ENCODE assay signal across 9 cellular contexts in the genomic region with DNA sequence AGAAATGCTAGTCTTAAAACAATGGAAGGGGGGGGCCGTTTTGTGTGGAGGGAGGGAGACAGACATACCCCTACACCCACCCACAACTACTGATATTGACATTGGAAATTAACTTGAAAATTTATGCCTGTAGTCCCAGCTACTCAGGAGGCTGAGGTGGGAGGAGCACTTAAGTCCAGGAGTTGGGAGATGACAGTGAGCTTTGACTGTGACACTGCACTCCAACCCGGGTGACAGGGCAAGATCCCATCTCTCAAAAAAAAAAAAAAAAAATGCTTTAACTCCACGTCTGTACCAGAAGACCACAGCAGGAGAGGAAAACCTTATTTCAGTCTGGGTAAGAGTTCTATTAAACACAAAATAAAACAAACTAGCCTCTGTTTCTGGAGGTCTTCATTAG. TPM values are rescaled to one million over a fixed set of nuclear protein-coding genes. Genes with fewer than 3 reads are reported as not detected.
A peak's percentile ranks its signal among the peaks of the same experiment; 100 is the strongest.
DNase-seq lines count a peak whose midpoint lies in the region; ATAC-seq, FAIRE-seq and TF ChIP-seq lines count a peak whose summit lies in the region.
"Had no signal": no experiment of that assay in that cellular context is flagged by ENCODE, and none has a peak within 500 bp of the region (broad histone marks: within the 10 kb centered on the region; RNA-seq: fewer than 3 reads in every experiment).

No MANE protein-coding gene starts in this region.

- CTCF ChIA-PET in activated CD4-positive, alpha-beta memory T cell treated with anti-CD3 and anti-CD28 coated beads, Interleukin-2, amount 10 ng/mL, durations not matched to agents 7 days and 5 days (lab: Charles Lee): interaction anchor here (0.6 to 1.1 kb wide), 2 partner anchors 12 to 80 kb away, joined by 4 read pairs; partner anchors contain the start of gene TRIB3

- peak overlapping the region; percentile 24 for H3K9ac ChIP-seq in keratinocyte (ENCODE audit: control insufficient read depth, extremely low read depth, insufficient read depth, low read length)

- no peaks in the 10 kb centered on the region for H3K27me3 Mint-ChIP-seq in stimulated activated naive CD8-positive, alpha-beta T cell treated with anti-CD3 and anti-CD28 coated beads, Interleukin-15, Interleukin-2, amounts not matched to agents 100 ng/mL and 50 ng/mL, for 24 hours
- H3K27me3 Mint-ChIP-seq in activated CD4-positive, alpha-beta memory T cell treated with anti-CD3 and anti-CD28 coated beads, Interleukin-2, amount 10 ng/mL, durations not matched to agents 7 days and 5 days: peaks cover 1% of the 10 kb centered on the region

- POLR2A ChIA-PET in activated CD4-positive, alpha-beta memory T cell treated with anti-CD3 and anti-CD28 coated beads, Interleukin-2, amount 10 ng/mL, durations not matched to agents 7 days and 5 days (lab: Charles Lee): interaction anchor here (0.6 to 4.1 kb wide), 3 partner anchors 23 to 98 kb away, joined by 3 to 38 read pairs (median 5); no protein-coding TSS in a partner anchor

- H3K27me3 ChIP-seq in keratinocyte (ENCODE audit: control insufficient read depth, extremely low read depth, insufficient read depth, low read length): no peaks in the 10 kb centered on the region
- H3K27me3 ChIP-seq: body of pancreas had no signal

- H2AFZ ChIP-seq in keratinocyte (ENCODE audit: control insufficient read depth, low read length): no peak overlapping the region

- no peak for FAIRE-seq in keratinocyte (lab: Jason Lieb, UNC)

- H3K4me3 Mint-ChIP-seq in stimulated activated naive CD8-positive, alpha-beta T cell treated with anti-CD3 and anti-CD28 coated beads, Interleukin-15, Interleukin-2, amounts not matched to agents 100 ng/mL and 50 ng/mL, for 24 hours: peak overlapping the region; percentile 98
- H3K4me3 Mint-ChIP-seq in activated CD4-positive, alpha-beta memory T cell treated with anti-CD3 and anti-CD28 coated beads, Interleukin-2, amount 10 ng/mL, durations not matched to agents 7 days and 5 days: peak overlapping the region; percentile 59

- H3K9me1 ChIP-seq in keratinocyte (ENCODE audit: control insufficient read depth, extremely low read depth, insufficient read depth, low read length): peaks cover 2% of the 10 kb centered on the region

- H3K9me3 Mint-ChIP-seq in stimulated activated naive CD8-positive, alpha-beta T cell treated with anti-CD3 and anti-CD28 coated beads, Interleukin-15, Interleukin-2, amounts not matched to agents 100 ng/mL and 50 ng/mL, for 24 hours: no peaks in the 10 kb centered on the region
- no peaks in the 10 kb centered on the region for H3K9me3 Mint-ChIP-seq in activated CD4-positive, alpha-beta memory T cell treated with anti-CD3 and anti-CD28 coated beads, Interleukin-2, amount 10 ng/mL, durations not matched to agents 7 days and 5 days

- peaks cover 3% of the 10 kb centered on the region for H4K20me1 ChIP-seq in keratinocyte (ENCODE audit: control insufficient read depth, extremely low read depth, insufficient read depth, low read length)

- no peaks in the 10 kb centered on the region for H3K36me3 ChIP-seq in keratinocyte (ENCODE audit: control insufficient read depth in 2 of 2, extremely low read depth in 1 of 2, insufficient read depth in 2 of 2, low read length in 2 of 2)

- H3K79me2 ChIP-seq in keratinocyte (ENCODE audit: control insufficient read depth, insufficient read depth, low read length): peaks cover 61% of the 10 kb centered on the region

- peaks cover 3% of the 10 kb centered on the region for H3K36me3 Mint-ChIP-seq in stimulated activated naive CD8-positive, alpha-beta T cell treated with anti-CD3 and anti-CD28 coated beads, Interleukin-15, Interleukin-2, amounts not matched to agents 100 ng/mL and 50 ng/mL, for 24 hours (ENCODE audit: low read depth)
- H3K36me3 Mint-ChIP-seq in activated CD4-positive, alpha-beta memory T cell treated with anti-CD3 and anti-CD28 coated beads, Interleukin-2, amount 10 ng/mL, durations not matched to agents 7 days and 5 days (ENCODE audit: low read depth): peaks cover 24% of the 10 kb centered on the region

- no peak for ATAC-seq in stimulated activated naive CD8-positive, alpha-beta T cell treated with anti-CD3 and anti-CD28 coated beads, Interleukin-15, Interleukin-2, amounts not matched to agents 100 U/mL and 50 U/mL, for 24 hours
- no peak for ATAC-seq in GM21390 (IDR thresholded peaks at IDR 0.05; ENCODE audit: unreplicated experiment)
- ATAC-seq: body of pancreas had no signal

- H3K9me3 ChIP-seq in keratinocyte (ENCODE audit: control insufficient read depth, low read depth, low read length): no peaks in the 10 kb centered on the region
- H3K9me3 ChIP-seq: body of pancreas had no signal

- dilution Hi-C loops in keratinocyte (cut with MboI; ENCODE audit: extremely low pct_ligation_motif_present, low sequenced_read_pairs): no loop called here

- no peak for TF ChIP-seq CTCF in keratinocyte (optimal IDR thresholded peaks at IDR 0.05 in 1 of 3, IDR thresholded peaks at IDR 0.05 in 1 of 3, conservative IDR thresholded peaks at IDR 0.05 in 1 of 3; ENCODE audit: extremely low read depth in 1 of 3, insufficient read depth in 2 of 3, low read length in 3 of 3)
- TF ChIP-seq CTCF in coronary artery (IDR thresholded peaks at IDR 0.05): no peak

- peak overlapping the region; percentile 81 for H3K4me2 ChIP-seq in keratinocyte (ENCODE audit: control insufficient read depth, extremely low read depth, insufficient read depth, low read depth, low read length)

- H3K4me1 Mint-ChIP-seq in stimulated activated naive CD8-positive, alpha-beta T cell treated with anti-CD3 and anti-CD28 coated beads, Interleukin-15, Interleukin-2, amounts not matched to agents 100 ng/mL and 50 ng/mL, for 24 hours (ENCODE audit: low read depth): peaks cover 53% of the 10 kb centered on the region
- peaks cover 43% of the 10 kb centered on the region for H3K4me1 Mint-ChIP-seq in activated CD4-positive, alpha-beta memory T cell treated with anti-CD3 and anti-CD28 coated beads, Interleukin-2, amount 10 ng/mL, durations not matched to agents 7 days and 5 days

- peak overlapping the region; percentile 9 for H3K27ac Mint-ChIP-seq in stimulated activated naive CD8-positive, alpha-beta T cell treated with anti-CD3 and anti-CD28 coated beads, Interleukin-15, Interleukin-2, amounts not matched to agents 100 ng/mL and 50 ng/mL, for 24 hours
- no peak overlapping the region for H3K27ac Mint-ChIP-seq in activated CD4-positive, alpha-beta memory T cell treated with anti-CD3 and anti-CD28 coated beads, Interleukin-2, amount 10 ng/mL, durations not matched to agents 7 days and 5 days

- peaks cover 21% of the 10 kb centered on the region for H3K4me1 ChIP-seq in keratinocyte (ENCODE audit: control insufficient read depth, extremely low read depth, insufficient read depth, low read length)

- no peak for DNase-seq in stimulated activated naive CD8-positive, alpha-beta T cell treated with anti-CD3 and anti-CD28 coated beads, Interleukin-15, Interleukin-2, amounts not matched to agents 100 U/mL and 50 U/mL, for 24 hours
- DNase-seq in activated CD4-positive, alpha-beta memory T cell treated with anti-CD3 and anti-CD28 coated beads, Interleukin-2, amount 10 ng/mL, durations not matched to agents 7 days and 5 days: no peak
- DNase-seq in keratinocyte (ENCODE audit: low read depth, low spot score) (no peak), coronary artery (ENCODE audit: low spot score) (no peak), midbrain (lab: John Stamatoyannopoulos, UW) (no peak), NCI-H2107 treated with DMSO at 0.1 percent for 48 hours (lab: John Stamatoyannopoulos, UW; ENCODE audit: unreplicated experiment) (no peak)

- H3K4me3 ChIP-seq in keratinocyte (ENCODE audit: control insufficient read depth in 2 of 3, extremely low read depth in 1 of 3, insufficient read depth in 2 of 3, low read depth in 1 of 3, low read length in 3 of 3): peak overlapping the region in 1 of 3 experiments; percentile 79
- H3K4me3 ChIP-seq in coronary artery: no peak overlapping the region
- H3K4me3 ChIP-seq: body of pancreas had no signal

- H3K27ac ChIP-seq in keratinocyte (ENCODE audit: control insufficient read depth, insufficient read depth, low read length): peak overlapping the region; percentile 82
- H3K27ac ChIP-seq in coronary artery: no peak overlapping the region

RNA-seq across cellular contexts. Expression of gene TBC1D20, which starts 2.2 kb away (rescaled TPM):
- 10 to 100 TPM; 27.0 to 28.1 TPM for total RNA-seq in activated CD4-positive, alpha-beta memory T cell treated with anti-CD3 and anti-CD28 coated beads, Interleukin-2, amount 10 ng/mL, durations not matched to agents 7 days and 5 days
- polyA plus RNA-seq in keratinocyte: 24.5 to 31.1 TPM (median 29.0 TPM) in 3 replicates
- 23.3 TPM for polyA plus RNA-seq in keratinocyte (2011; ENCODE audit: low read depth)
- polyA plus RNA-seq in keratinocyte (2011; cell fraction: cytosol; rRNA removed): 28.1 and 29.3 TPM in 2 replicates
- 31.3 and 33.9 TPM in 2 replicates for polyA plus RNA-seq in keratinocyte (2011; cell fraction: nucleus; rRNA removed)
- polyA plus RNA-seq in keratinocyte (2012; ENCODE audit: low replicate concordance): 21.9 and 25.3 TPM in 2 replicates
- polyA minus RNA-seq in keratinocyte: 41.6 to 73.9 TPM (median 44.0 TPM) in 3 replicates
- polyA minus RNA-seq in keratinocyte (2011; cell fraction: cytosol; rRNA and poly(A)+ RNA removed): 25.3 TPM
- polyA minus RNA-seq in keratinocyte (2011; cell fraction: nucleus; rRNA and poly(A)+ RNA removed): 16.9 and 19.1 TPM in 2 replicates

RNA-seq across cellular contexts. Expression of gene RBCK1, which starts 52.1 kb away (rescaled TPM):
- total RNA-seq in activated CD4-positive, alpha-beta memory T cell treated with anti-CD3 and anti-CD28 coated beads, Interleukin-2, amount 10 ng/mL, durations not matched to agents 7 days and 5 days: 100 to 1,000 TPM; 133 to 146 TPM
- polyA plus RNA-seq in keratinocyte: 83.3 to 136 TPM (median 129 TPM) in 3 replicates
- polyA plus RNA-seq in keratinocyte (2011; ENCODE audit: low read depth): 104 TPM
- 94.2 and 135 TPM in 2 replicates for polyA plus RNA-seq in keratinocyte (2011; cell fraction: cytosol; rRNA removed)
- 162 and 239 TPM in 2 replicates for polyA plus RNA-seq in keratinocyte (2011; cell fraction: nucleus; rRNA removed)
- 131 and 169 TPM in 2 replicates for polyA plus RNA-seq in keratinocyte (2012; ENCODE audit: low replicate concordance)
- 70.6 to 145 TPM (median 76.0 TPM) in 3 replicates for polyA minus RNA-seq in keratinocyte
- 137 TPM for polyA minus RNA-seq in keratinocyte (2011; cell fraction: cytosol; rRNA and poly(A)+ RNA removed)
- 72.8 and 74.5 TPM in 2 replicates for polyA minus RNA-seq in keratinocyte (2011; cell fraction: nucleus; rRNA and poly(A)+ RNA removed)
